ENCODE assay signal across 8 cellular contexts in the genomic region with DNA sequence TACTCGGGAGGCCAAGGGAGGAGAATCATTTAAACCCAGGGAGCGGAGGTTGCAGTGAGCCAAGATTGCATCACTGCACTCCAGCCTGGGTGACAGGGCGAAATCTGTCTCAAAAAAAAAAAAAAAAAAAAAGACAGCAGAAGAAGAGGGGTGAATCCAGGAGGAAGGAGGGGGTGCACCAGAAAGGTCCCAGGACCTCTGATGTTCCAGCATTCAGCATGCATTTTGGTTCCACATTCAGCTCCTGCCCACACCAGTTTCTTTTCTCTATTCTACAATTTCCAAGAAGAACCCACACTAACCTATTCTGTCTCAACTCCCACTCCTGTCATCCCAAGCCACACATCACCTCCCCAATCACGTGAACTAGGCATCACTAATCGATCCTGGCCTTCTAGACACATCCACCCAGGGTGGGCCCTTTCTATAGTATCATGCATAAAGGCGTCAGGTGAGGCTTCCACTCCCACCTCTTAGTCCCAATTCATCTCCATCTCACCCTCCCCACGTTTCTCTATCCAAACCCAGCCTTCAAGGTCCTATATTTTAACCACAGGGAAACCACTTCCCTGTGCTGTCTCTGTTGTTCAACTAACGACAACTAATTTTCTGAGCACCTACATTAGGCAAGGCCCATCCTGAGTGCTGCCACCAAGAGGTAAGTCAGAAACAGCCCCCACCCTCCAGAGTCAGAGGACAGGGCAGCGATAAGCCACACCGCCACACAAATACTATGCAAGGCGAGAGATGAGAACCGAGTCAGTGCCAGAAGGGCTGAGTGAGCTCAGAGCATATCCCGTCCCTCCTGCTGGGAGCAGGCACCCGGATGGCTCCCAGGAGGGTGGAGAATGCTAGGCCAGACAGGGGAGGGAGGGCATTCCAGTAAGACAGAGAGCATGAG.
A peak's percentile ranks its signal among the peaks of the same experiment; 100 is the strongest.
DNase-seq lines count a peak whose midpoint lies in the region; ATAC-seq and TF ChIP-seq lines count a peak whose summit lies in the region.

No MANE protein-coding gene starts in this region.

- H3K4me1 ChIP-seq in parathyroid adenoma: peaks cover 22% of the 10 kb centered on the region

- H3K27me3 ChIP-seq in parathyroid adenoma (ENCODE audit: control insufficient read depth, insufficient read depth, low read length): no peaks in the 10 kb centered on the region

- peak overlapping the region; percentile 77 for H3K4me3 ChIP-seq in parathyroid adenoma (ENCODE audit: low read depth, low read length)

- peak overlapping the region; percentile 82 for H3K4me2 ChIP-seq in parathyroid adenoma (ENCODE audit: low read length)

- TF ChIP-seq CTCF in AG09319 (IDR thresholded peaks at IDR 0.05; ENCODE audit: low read depth, low read length) (peak; percentile 30), parathyroid adenoma (IDR thresholded peaks at IDR 0.05) (peak; percentile 9)

- H2AFZ ChIP-seq in parathyroid adenoma: peak overlapping the region; percentile 5

- peak overlapping the region; percentile 82 for H3K27ac ChIP-seq in parathyroid adenoma

- no peaks in the 10 kb centered on the region for H3K36me3 ChIP-seq in parathyroid adenoma (ENCODE audit: control insufficient read depth, insufficient read depth, low read length)

- H3K79me2 ChIP-seq in parathyroid adenoma: peaks cover 58% of the 10 kb centered on the region

- H3K9ac ChIP-seq in parathyroid adenoma: no peak overlapping the region

- H3K9me3 ChIP-seq in parathyroid adenoma (ENCODE audit: control insufficient read depth, low read length): no peaks in the 10 kb centered on the region

- ATAC-seq in GM18520 (IDR thresholded peaks at IDR 0.05; ENCODE audit: unreplicated experiment): peak; percentile 36
- ATAC-seq in HG03025 (IDR thresholded peaks at IDR 0.05; ENCODE audit: low FRiP score, unreplicated experiment): peak; percentile 57

- DNase-seq in AG09319 (ENCODE audit: extremely low read depth, low read depth): peak; percentile 60
- peak; percentile 70 for DNase-seq in NOMO-1 treated with dmso at 0.1 percent for 144 hours (lab: John Stamatoyannopoulos, UW; ENCODE audit: unreplicated experiment)
- DNase-seq in activated T-cell treated with anti-CD3 and anti-CD28 coated beads, Interleukin-2, amount 50 U/mL, for 48 hours: peak; percentile 82
- peak; percentile 69 for DNase-seq in fibroblast of the conjunctiva (ENCODE audit: low read depth)
- no peak for DNase-seq in midbrain (lab: John Stamatoyannopoulos, UW)
